ENCODE assay signal across 9 cellular contexts in the genomic region with DNA sequence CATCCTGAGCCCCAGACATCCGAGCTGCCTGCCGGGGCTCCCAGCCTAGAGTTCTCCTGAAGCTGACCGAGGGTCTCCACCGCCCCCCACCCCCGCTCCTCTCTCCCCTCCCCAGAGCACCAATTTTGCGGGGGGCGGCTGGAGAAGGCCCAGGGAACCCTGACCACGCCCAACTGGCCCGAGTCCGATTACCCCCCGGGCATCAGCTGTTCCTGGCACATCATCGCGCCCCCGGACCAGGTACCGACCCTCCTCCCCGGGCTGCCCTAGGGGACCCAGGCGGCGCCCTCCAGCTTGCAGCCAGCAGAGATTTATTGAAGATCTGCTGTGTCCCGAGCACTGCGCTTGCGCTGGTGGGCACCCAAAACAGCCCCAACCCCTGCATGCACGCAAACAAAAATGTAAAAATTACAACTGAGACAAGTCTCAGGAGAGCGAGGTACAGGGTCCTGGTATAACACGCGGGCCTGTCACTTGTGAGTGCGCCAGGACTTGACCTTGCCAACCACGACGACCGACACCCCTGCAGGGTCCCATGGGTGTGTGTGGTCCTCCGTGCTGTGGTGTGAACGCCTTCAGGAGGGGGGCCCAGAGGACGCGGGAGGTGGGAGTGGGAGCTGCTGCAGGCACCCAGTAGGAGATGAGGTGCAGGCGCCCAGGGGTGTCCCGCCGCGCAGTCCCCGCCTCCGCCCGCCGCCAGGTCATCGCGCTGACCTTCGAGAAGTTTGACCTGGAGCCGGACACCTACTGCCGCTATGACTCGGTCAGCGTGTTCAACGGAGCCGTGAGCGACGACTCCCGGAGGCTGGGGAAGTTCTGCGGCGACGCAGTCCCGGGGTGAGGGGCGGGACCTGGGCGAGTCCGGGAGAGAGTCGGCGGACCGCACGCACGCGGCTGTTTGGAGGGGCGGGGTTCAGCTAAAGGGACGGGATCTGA. TPM values are rescaled to one million over a fixed set of nuclear protein-coding genes. Genes with fewer than 3 reads are reported as not detected.
A peak's percentile ranks its signal among the peaks of the same experiment; 100 is the strongest.
DNase-seq lines count a peak whose midpoint lies in the region; ATAC-seq and TF ChIP-seq lines count a peak whose summit lies in the region.
"Had no signal": no experiment of that assay in that cellular context is flagged by ENCODE, and none has a peak within 500 bp of the region (broad histone marks: within the 10 kb centered on the region; RNA-seq: fewer than 3 reads in every experiment).

No MANE protein-coding gene starts in this region.

- H3K27me3 ChIP-seq in BLaER1 (peaks cover 22% of the 10 kb centered on the region; the same call in 1 of the 2 replicates), Loucy (ENCODE audit: insufficient read depth, low read length, poor library complexity, severe bottlenecking) (no peaks in the 10 kb centered on the region), kidney epithelial cell (ENCODE audit: control insufficient read depth, insufficient read depth, low read length) (no peaks in the 10 kb centered on the region)

- peak overlapping the region; percentile 57; the same call in 1 of the 2 replicates for H3K27ac ChIP-seq in BLaER1
- H3K27ac ChIP-seq: epithelial cell of prostate had no signal

- peak; percentile 56 for DNase-seq in astrocyte of the hippocampus (ENCODE audit: low read depth, low spot score)
- DNase-seq in kidney epithelial cell (ENCODE audit: low read depth): no peak
- DNase-seq in stimulated activated naive CD8-positive, alpha-beta T cell treated with anti-CD3 and anti-CD28 coated beads, Interleukin-15, Interleukin-2, amounts not matched to agents 100 U/mL and 50 U/mL, for 24 hours: peak; percentile 61
- DNase-seq in T1000 (lab: John Stamatoyannopoulos, UW): no peak

- no peak for TF ChIP-seq CTCF in Loucy (conservative IDR thresholded peaks at IDR 0.05; ENCODE audit: low read length)
- TF ChIP-seq CTCF in kidney epithelial cell (IDR thresholded peaks at IDR 0.05; ENCODE audit: insufficient read depth, low read length, poor library complexity, severe bottlenecking): no peak

- H2AFZ ChIP-seq in Loucy (ENCODE audit: low read length): peak overlapping the region; percentile 89; the same call in 1 of the 2 replicates

- H3K4me3 ChIP-seq in BLaER1: peak overlapping the region; percentile 70
- H3K4me3 ChIP-seq in Loucy (ENCODE audit: low read length, poor library complexity, severe bottlenecking): peak overlapping the region; percentile 81
- peak overlapping the region; percentile 51 for H3K4me3 ChIP-seq in kidney epithelial cell (ENCODE audit: low read depth, low read length)

- H3K79me2 ChIP-seq in Loucy (ENCODE audit: insufficient read depth, low read length): peaks cover 6% of the 10 kb centered on the region; the same call in 1 of the 2 replicates

- ATAC-seq in stimulated activated naive CD8-positive, alpha-beta T cell treated with anti-CD3 and anti-CD28 coated beads, Interleukin-15, Interleukin-2, amounts not matched to agents 100 U/mL and 50 U/mL, for 24 hours: no peak
- no peak for ATAC-seq in HG02840 (IDR thresholded peaks at IDR 0.05; ENCODE audit: low FRiP score, unreplicated experiment)
- ATAC-seq in HG03571 (IDR thresholded peaks at IDR 0.05; ENCODE audit: unreplicated experiment): no peak

- no peaks in the 10 kb centered on the region for H4K20me1 ChIP-seq in BLaER1
- no peaks in the 10 kb centered on the region for H4K20me1 ChIP-seq in Loucy (ENCODE audit: insufficient read depth, low read length, poor library complexity, severe bottlenecking)

- no peaks in the 10 kb centered on the region for H3F3A ChIP-seq in Loucy (ENCODE audit: low read depth)

- H3K9ac ChIP-seq in BLaER1 (peak overlapping the region; percentile 71), Loucy (ENCODE audit: low read depth, low read length, poor library complexity, severe bottlenecking) (peak overlapping the region; percentile 79)

- H3K9me3 ChIP-seq in BLaER1 (no peaks in the 10 kb centered on the region), Loucy (ENCODE audit: insufficient read depth, low read depth, low read length) (no peaks in the 10 kb centered on the region)

- H3K9me2 ChIP-seq in Loucy (replicated peaks; ENCODE audit: low read depth, low read length): no peaks in the 10 kb centered on the region

- no peaks in the 10 kb centered on the region for H3K36me3 ChIP-seq in BLaER1
- H3K36me3 ChIP-seq in Loucy (ENCODE audit: insufficient read depth, low read length): no peaks in the 10 kb centered on the region
- no peaks in the 10 kb centered on the region for H3K36me3 ChIP-seq in kidney epithelial cell (ENCODE audit: control insufficient read depth, insufficient read depth, low read length)

- peak overlapping the region; percentile 99 for H3K4me2 ChIP-seq in BLaER1
- H3K4me2 ChIP-seq in Loucy (ENCODE audit: low read depth, low read length, poor library complexity, severe bottlenecking): peak overlapping the region; percentile 69

- H3K4me1 ChIP-seq in BLaER1: peaks cover 53% of the 10 kb centered on the region
- H3K4me1 ChIP-seq in Loucy (ENCODE audit: insufficient read depth, low read length, poor library complexity, severe bottlenecking): peaks cover 19% of the 10 kb centered on the region

RNA-seq across cellular contexts. Expression of gene PCOLCE, which starts 3.1 kb away (rescaled TPM):
- total RNA-seq in kidney epithelial cell: 4.7 and 6.4 TPM in 2 replicates

RNA-seq across cellular contexts. Expression of gene MOSPD3, which starts 7.1 kb away (rescaled TPM):
- total RNA-seq in kidney epithelial cell: 14.5 and 23.3 TPM in 2 replicates

RNA-seq across cellular contexts. Expression of gene FBXO24, which starts 19.1 kb away (rescaled TPM):
- total RNA-seq in kidney epithelial cell: 0.55 and 0.79 TPM in 2 replicates

RNA-seq across cellular contexts. Expression of gene LRCH4, which starts 19.3 kb away (rescaled TPM):
- 69.0 and 85.2 TPM in 2 replicates for total RNA-seq in kidney epithelial cell

RNA-seq across cellular contexts. Expression of gene SAP25, which starts 31.5 kb away (rescaled TPM):
- 0.62 TPM in 1 of 2 replicates, not detected in the other for total RNA-seq in kidney epithelial cell

Comparison
In these comparisons a context has a peak if more than half of its experiments do, and no peak if none do; other contexts are left out.
1. DNase-seq: peak in astrocyte of the hippocampus (single experiment) and stimulated activated naive CD8-positive, alpha-beta T cell treated with anti-CD3 and anti-CD28 coated beads, Interleukin-15, Interleukin-2, amounts not matched to agents 100 U/mL and 50 U/mL, for 24 hours (single experiment); none in kidney epithelial cell (single experiment) and T1000 (single experiment).
2. Peak in every context shown above with its lines, with median percentiles within 50 percentile points of each other: H3K4me3 ChIP-seq.